ENCODE assay signal across 1 cellular context in genomic region chr6:30555428-30556005, GRCh38.
TF ChIP-seq lines count a peak whose summit lies in the region.

No MANE protein-coding gene starts in this region.

TF ChIP-seq in HEK293, 187 proteins besides CTCF, POLR2A, EP300 and RAD21 (continued from another document):
- TF ChIP-seq BCL6B (tag by site-specific recombination; IDR thresholded peaks at IDR 0.05) (no peak), PRDM6 (tag by site-specific recombination; IDR thresholded peaks at IDR 0.05) (no peak), MYNN (tag by site-specific recombination; IDR thresholded peaks at IDR 0.05; ENCODE audit: borderline replicate concordance) (no peak), ZNF513 (tag by site-specific recombination; IDR thresholded peaks at IDR 0.05) (no peak), ZNF623 (tag by site-specific recombination; IDR thresholded peaks at IDR 0.05) (no peak), ZNF398 (tag by site-specific recombination; IDR thresholded peaks at IDR 0.05) (peak; percentile 50), ZNF600 (tag by site-specific recombination; IDR thresholded peaks at IDR 0.05) (no peak), ZNF148 (tag by site-specific recombination; IDR thresholded peaks at IDR 0.05; ENCODE audit: borderline replicate concordance) (no peak), ZNF658 (tag by site-specific recombination; IDR thresholded peaks at IDR 0.05) (no peak), ZFHX2 (tag by site-specific recombination; conservative IDR thresholded peaks at IDR 0.05) (peak; percentile 65), ZIC2 (tag by site-specific recombination; IDR thresholded peaks at IDR 0.05) (0 out of 2 replicates have a peak, but pooled peaks have one; percentile 5), MZF1 (tag by site-specific recombination; IDR thresholded peaks at IDR 0.05; ENCODE audit: borderline replicate concordance) (no peak), FEZF1 (tag by site-specific recombination; IDR thresholded peaks at IDR 0.05) (no peak), PRDM4 (tag by site-specific recombination; IDR thresholded peaks at IDR 0.05) (no peak), ZNF133 (tag by site-specific recombination; IDR thresholded peaks at IDR 0.05) (no peak), ZNF366 (tag by site-specific recombination; conservative IDR thresholded peaks at IDR 0.05) (no peak), ZNF521 (tag by site-specific recombination; IDR thresholded peaks at IDR 0.05) (no peak), REST (tag by site-specific recombination; IDR thresholded peaks at IDR 0.05) (peak; percentile 75), ELK4 (IDR thresholded peaks at IDR 0.05; ENCODE audit: borderline replicate concordance, low read depth, low read length) (no peak), ZNF341 (tag by site-specific recombination; IDR thresholded peaks at IDR 0.05; ENCODE audit: low read depth) (peak; percentile 78), ZNF248 (tag by site-specific recombination; IDR thresholded peaks at IDR 0.05) (no peak), ZNF660 (tag by site-specific recombination; IDR thresholded peaks at IDR 0.05) (no peak)
TF ChIP-seq in HEK293: peak in this region for 8.
